In genomic region chr7:6208573-6209328, GRCh38 we compare ENCODE assay signal across 30 cellular contexts.
"Had no signal": no experiment of that assay in that cellular context is flagged by ENCODE, and none has a peak within 500 bp of the region (broad histone marks: within the 10 kb centered on the region; RNA-seq: fewer than 3 reads in every experiment).

No MANE protein-coding gene starts in this region.

- H3K9me3 ChIP-seq: body of pancreas had no signal

- H3K4me1 ChIP-seq: body of pancreas had no signal

- H3K4me1 Mint-ChIP-seq: activated CD4-positive, alpha-beta T cell treated with anti-CD3 and anti-CD28 coated beads, Interleukin-2, amount 10 ng/mL, durations not matched to agents 7 days and 5 days; activated naive CD8-positive, alpha-beta T cell treated with anti-CD3 and anti-CD28 coated beads, Interleukin-2, amount 10 ng/mL, durations not matched to agents 7 days and 5 days had no signal

- H3K27me3 ChIP-seq: body of pancreas had no signal

- H3K4me3 ChIP-seq: body of pancreas, SK-N-MC had no signal

- H3K27me3 Mint-ChIP-seq: T-cell had no signal

- H3K27ac ChIP-seq: body of pancreas, SK-N-MC had no signal

- H3K36me3 Mint-ChIP-seq: activated CD4-positive, alpha-beta memory T cell treated with anti-CD3 and anti-CD28 coated beads for 36 hours; activated naive CD8-positive, alpha-beta T cell treated with anti-CD3 and anti-CD28 coated beads, Interleukin-2, amount 10 ng/mL, durations not matched to agents 7 days and 5 days; T-cell had no signal

- ATAC-seq: activated T-cell treated with anti-CD3 and anti-CD28 coated beads, Interleukin-2, amount 50 U/mL, for 72 hours; body of pancreas; Panc1; T-cell had no signal

- H3K4me3 Mint-ChIP-seq: activated CD4-positive, alpha-beta memory T cell treated with anti-CD3 and anti-CD28 coated beads for 36 hours; activated CD4-positive, alpha-beta T cell treated with anti-CD3 and anti-CD28 coated beads, Interleukin-2, amount 10 ng/mL, durations not matched to agents 7 days and 5 days; activated naive CD8-positive, alpha-beta T cell treated with anti-CD3 and anti-CD28 coated beads, Interleukin-2, amount 10 ng/mL, durations not matched to agents 7 days and 5 days; activated T-cell treated with anti-CD3 and anti-CD28 coated beads, Interleukin-2, amount 50 U/mL, for 72 hours; T-cell had no signal

- FAIRE-seq: bronchial epithelial cell, TTC549 had no signal

- DNase-seq: activated CD4-positive, alpha-beta memory T cell treated with anti-CD3 and anti-CD28 coated beads for 36 hours; activated CD4-positive, alpha-beta T cell treated with anti-CD3 and anti-CD28 coated beads, Interleukin-2, amount 10 ng/mL, durations not matched to agents 7 days and 5 days; activated CD4-positive, CD25-positive, alpha-beta regulatory T cell; activated naive CD4-positive, alpha-beta T cell treated with anti-CD3 and anti-CD28 coated beads, Interleukin-2, amount 50 U/mL, for 16 hours; activated naive CD8-positive, alpha-beta T cell treated with anti-CD3 and anti-CD28 coated beads, Interleukin-2, amount 10 ng/mL, durations not matched to agents 7 days and 5 days; activated T-cell treated with anti-CD3 and anti-CD28 coated beads for 4 hours; activated T-cell treated with anti-CD3 and anti-CD28 coated beads, Interleukin-2, amount 50 U/mL, for 72 hours; aorta; body of pancreas; central memory CD4-positive, alpha-beta T cell; Kasumi-1; NCI-H1417 treated with DMSO at 0.1 percent for 48 hours; NCI-H1694; NCI-H2029; NCI-H2107; NCI-H2171 treated with DMSO at 0.1 percent for 48 hours; NCI-H226; NCI-H526; NCI-H82; NK-92 treated with Interleukin-12 subunit alpha and Interleukin-12 subunit beta, amount 100 ng/mL, for 24 hours; OCI-M1; RPMI8226; T-cell; T-helper 2 cell; T1000 had no signal

- H3K9me3 Mint-ChIP-seq: activated CD4-positive, alpha-beta memory T cell treated with anti-CD3 and anti-CD28 coated beads for 36 hours; activated CD4-positive, alpha-beta T cell treated with anti-CD3 and anti-CD28 coated beads, Interleukin-2, amount 10 ng/mL, durations not matched to agents 7 days and 5 days; activated naive CD8-positive, alpha-beta T cell treated with anti-CD3 and anti-CD28 coated beads, Interleukin-2, amount 10 ng/mL, durations not matched to agents 7 days and 5 days; activated T-cell treated with anti-CD3 and anti-CD28 coated beads, Interleukin-2, amount 50 U/mL, for 72 hours; activated T-helper 2 cell treated with anti-CD3 and anti-CD28 coated beads, Interferon-gamma antibody, Interleukin-2, Interleukin-4, amounts not matched to agents 10 μg/mL and 5 μg/mL and 100 μg/mL, durations not matched to agents 14 hours and 24 hours and 36 hours; T-cell had no signal
